ENCODE assay signal across 14 cellular contexts in the genomic region with DNA sequence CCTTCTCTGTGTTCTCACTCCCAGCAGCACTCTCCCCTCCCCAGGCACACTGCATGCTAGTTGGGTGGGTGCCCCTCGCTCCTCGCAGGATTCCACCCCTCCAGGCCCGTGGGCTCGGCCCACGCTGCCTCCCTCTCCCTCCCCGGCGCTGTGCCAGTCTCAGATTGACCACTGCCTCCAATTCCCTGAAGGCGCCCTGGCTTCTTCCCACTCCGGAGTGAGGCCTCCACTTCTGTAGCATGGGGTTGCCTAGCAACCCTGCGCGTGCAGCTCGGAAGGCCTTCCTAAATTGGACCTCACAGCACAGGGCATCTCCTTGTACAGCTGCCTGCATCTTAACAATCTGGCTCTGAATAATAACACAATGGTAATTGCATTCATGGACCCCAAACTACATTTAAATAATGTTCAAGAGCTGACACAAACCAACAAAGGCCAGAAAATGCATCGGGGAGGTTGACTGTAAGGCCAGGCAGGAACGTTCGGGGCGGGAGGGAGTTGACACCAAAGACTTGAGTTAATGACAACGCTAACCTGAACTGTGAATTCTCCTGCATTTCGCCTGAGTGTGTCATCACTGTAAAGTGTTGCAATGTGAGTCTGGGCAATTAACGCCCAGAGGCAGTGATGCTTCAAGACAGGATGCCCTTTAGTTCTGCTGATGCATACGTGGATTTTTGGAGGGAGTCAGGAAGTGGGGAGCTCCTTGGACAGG.
DNase-seq lines count a peak whose midpoint lies in the region; ATAC-seq and TF ChIP-seq lines count a peak whose summit lies in the region.
"Had no signal": no experiment of that assay in that cellular context is flagged by ENCODE, and none has a peak within 500 bp of the region (broad histone marks: within the 10 kb centered on the region; RNA-seq: fewer than 3 reads in every experiment).

No MANE protein-coding gene starts in this region.

- no peak for ATAC-seq in stimulated activated memory B cell treated with anti-CD40 and anti-IgM and Interleukin-4, amounts not matched to agents 10 μg/mL and 1 μg/mL and 100 μg/mL, for 72 hours
- ATAC-seq: activated naive CD8-positive, alpha-beta T cell treated with anti-CD3 and anti-CD28 coated beads, Interleukin-2, amount 50 U/mL, for 24 hours; mucosa of descending colon had no signal

- H3K36me3 Mint-ChIP-seq in endodermal cell (ENCODE audit: low read depth) = no peaks in the 10 kb centered on the region
- no peaks in the 10 kb centered on the region for H3K36me3 Mint-ChIP-seq in stimulated activated memory B cell treated with anti-CD40 and anti-IgM and Interleukin-4, amounts not matched to agents 10 μg/mL and 1 μg/mL and 100 μg/mL, for 72 hours

- no peak overlapping the region for H2AFZ ChIP-seq in neural cell (ENCODE audit: low read depth, low read length)

- H3K4me3 ChIP-seq in endodermal cell (ENCODE audit: low read length) (no peak overlapping the region), neural cell (ENCODE audit: low read length) (peak overlapping the region; percentile 52)
- H3K4me3 ChIP-seq: mucosa of descending colon, Peyer's patch had no signal

- H3K9me3 ChIP-seq in endodermal cell (ENCODE audit: control insufficient read depth, low read length) (no peaks in the 10 kb centered on the region), neural cell (ENCODE audit: low read length) (no peaks in the 10 kb centered on the region)
- H3K9me3 ChIP-seq: mucosa of descending colon, Peyer's patch had no signal

- peaks cover 1% of the 10 kb centered on the region for H3K4me1 ChIP-seq in endodermal cell (ENCODE audit: control insufficient read depth, insufficient read depth, low read length)
- H3K4me1 ChIP-seq: Peyer's patch had no signal

- no peaks in the 10 kb centered on the region for H4K20me1 ChIP-seq in neural cell (ENCODE audit: insufficient read depth)

- peak; percentile 36 for DNase-seq in COR-L47 (lab: John Stamatoyannopoulos, UW)
- peak; percentile 52 for DNase-seq in NCI-H1092 treated with DMSO at 0.1 percent for 48 hours (lab: John Stamatoyannopoulos, UW)
- no peak for DNase-seq in endodermal cell
- no peak for DNase-seq in GM19240 (ENCODE audit: insufficient read length, low spot score)
- DNase-seq in NCI-H1694 treated with DMSO at 0.1 percent for 48 hours (lab: John Stamatoyannopoulos, UW) = no peak
- DNase-seq in stimulated activated naive CD4-positive, alpha-beta T cell treated with Interleukin-2 at 50 U/mL for 16 hours (lab: John Stamatoyannopoulos, UW) = no peak
- DNase-seq: activated naive CD8-positive, alpha-beta T cell treated with anti-CD3 and anti-CD28 coated beads, Interleukin-2, amount 50 U/mL, for 24 hours; effector memory CD4-positive, alpha-beta T cell; mucosa of descending colon; NCI-H1048; Peyer's patch had no signal

- no peak for TF ChIP-seq RAD21 in neural cell (conservative IDR thresholded peaks at IDR 0.05)

- peaks cover 15% of the 10 kb centered on the region for H3K27me3 Mint-ChIP-seq in endodermal cell (ENCODE audit: insufficient read depth)
- peaks cover 61% of the 10 kb centered on the region for H3K27me3 Mint-ChIP-seq in stimulated activated memory B cell treated with anti-CD40 and anti-IgM and Interleukin-4, amounts not matched to agents 10 μg/mL and 1 μg/mL and 100 μg/mL, for 72 hours

- no peak overlapping the region for H3K4me3 Mint-ChIP-seq in endodermal cell
- H3K4me3 Mint-ChIP-seq in stimulated activated memory B cell treated with anti-CD40 and anti-IgM and Interleukin-4, amounts not matched to agents 10 μg/mL and 1 μg/mL and 100 μg/mL, for 72 hours = no peak overlapping the region
- H3K4me3 Mint-ChIP-seq: activated naive CD8-positive, alpha-beta T cell treated with anti-CD3 and anti-CD28 coated beads, Interleukin-2, amount 50 U/mL, for 24 hours had no signal

- no peak overlapping the region for H3K9ac ChIP-seq in endodermal cell (ENCODE audit: extremely low read depth, low read length, poor library complexity, severe bottlenecking)
- H3K9ac ChIP-seq in neural cell (ENCODE audit: low read length) = peak overlapping the region; percentile 53

- H3K79me2 ChIP-seq in neural cell (replicated peaks; ENCODE audit: insufficient read depth, low read length) = no peaks in the 10 kb centered on the region

- H3K36me3 ChIP-seq in endodermal cell (ENCODE audit: control insufficient read depth, insufficient read depth, low read length) (no peaks in the 10 kb centered on the region), neural cell (ENCODE audit: insufficient read depth, low read length) (no peaks in the 10 kb centered on the region)
- H3K36me3 ChIP-seq: Peyer's patch had no signal

- H3K27me3 ChIP-seq in endodermal cell (ENCODE audit: control insufficient read depth, insufficient read depth, low read length, poor library complexity, severe bottlenecking) (no peaks in the 10 kb centered on the region), neural cell (ENCODE audit: insufficient read depth, low read depth, low read length) (no peaks in the 10 kb centered on the region)
- H3K27me3 ChIP-seq: Peyer's patch had no signal

- H3K4me1 Mint-ChIP-seq in endodermal cell = peaks cover 2% of the 10 kb centered on the region
- no peaks in the 10 kb centered on the region for H3K4me1 Mint-ChIP-seq in stimulated activated memory B cell treated with anti-CD40 and anti-IgM and Interleukin-4, amounts not matched to agents 10 μg/mL and 1 μg/mL and 100 μg/mL, for 72 hours
- H3K4me1 Mint-ChIP-seq: activated naive CD8-positive, alpha-beta T cell treated with anti-CD3 and anti-CD28 coated beads, Interleukin-2, amount 50 U/mL, for 24 hours had no signal

- peak; percentile 57 for TF ChIP-seq EP300 in neural cell (conservative IDR thresholded peaks at IDR 0.05; ENCODE audit: poor library complexity, severe bottlenecking)

- peak overlapping the region; percentile 90 for H3K27ac ChIP-seq in endodermal cell (ENCODE audit: low read depth, low read length)
- peak overlapping the region; percentile 83 for H3K27ac ChIP-seq in neural cell (ENCODE audit: low read length)
- H3K27ac ChIP-seq: HL-60, Peyer's patch had no signal

- 66 to 79% methylated on average over 17 to 20 of the region's 20 CpGs for WGBS in endodermal cell (ENCODE audit: insufficient coverage in 1 of 2, insufficient read length in 1 of 2), 2 experiments

- H3K4me2 ChIP-seq in neural cell (ENCODE audit: low read length) = peak overlapping the region; percentile 54

- TF ChIP-seq CTCF in endodermal cell (conservative IDR thresholded peaks at IDR 0.05) (no peak), neural cell (IDR thresholded peaks at IDR 0.05; ENCODE audit: poor library complexity, severe bottlenecking) (no peak)

- no peak overlapping the region for H3K27ac Mint-ChIP-seq in endodermal cell
- H3K27ac Mint-ChIP-seq in stimulated activated memory B cell treated with anti-CD40 and anti-IgM and Interleukin-4, amounts not matched to agents 10 μg/mL and 1 μg/mL and 100 μg/mL, for 72 hours = no peak overlapping the region
- H3K27ac Mint-ChIP-seq: activated naive CD8-positive, alpha-beta T cell treated with anti-CD3 and anti-CD28 coated beads, Interleukin-2, amount 50 U/mL, for 24 hours had no signal

- peaks cover 7% of the 10 kb centered on the region for H3F3A ChIP-seq in neural cell (ENCODE audit: insufficient read depth, low read length, poor library complexity, severe bottlenecking)

- no peaks in the 10 kb centered on the region for H3K9me2 ChIP-seq in neural cell (ENCODE audit: insufficient read depth, low read length)

- H3K9me3 Mint-ChIP-seq in endodermal cell = no peaks in the 10 kb centered on the region
- H3K9me3 Mint-ChIP-seq in stimulated activated memory B cell treated with anti-CD40 and anti-IgM and Interleukin-4, amounts not matched to agents 10 μg/mL and 1 μg/mL and 100 μg/mL, for 72 hours = no peaks in the 10 kb centered on the region
- H3K9me3 Mint-ChIP-seq: activated naive CD8-positive, alpha-beta T cell treated with anti-CD3 and anti-CD28 coated beads, Interleukin-2, amount 50 U/mL, for 24 hours had no signal

TF ChIP-seq in neural cell, 6 proteins besides CTCF, POLR2A, EP300 and RAD21:
- TF ChIP-seq SMC3 (conservative IDR thresholded peaks at IDR 0.05; ENCODE audit: poor library complexity) (no peak), POLR2AphosphoS5 (IDR thresholded peaks at IDR 0.05) (peak; percentile 54), TAF1 (IDR thresholded peaks at IDR 0.05; ENCODE audit: low read depth) (peak; percentile 52), EZH2 (IDR thresholded peaks at IDR 0.05; ENCODE audit: borderline replicate concordance, insufficient read depth, low read length, poor library complexity, severe bottlenecking) (no peak)
- TF ChIP-seq, protein P1, sequence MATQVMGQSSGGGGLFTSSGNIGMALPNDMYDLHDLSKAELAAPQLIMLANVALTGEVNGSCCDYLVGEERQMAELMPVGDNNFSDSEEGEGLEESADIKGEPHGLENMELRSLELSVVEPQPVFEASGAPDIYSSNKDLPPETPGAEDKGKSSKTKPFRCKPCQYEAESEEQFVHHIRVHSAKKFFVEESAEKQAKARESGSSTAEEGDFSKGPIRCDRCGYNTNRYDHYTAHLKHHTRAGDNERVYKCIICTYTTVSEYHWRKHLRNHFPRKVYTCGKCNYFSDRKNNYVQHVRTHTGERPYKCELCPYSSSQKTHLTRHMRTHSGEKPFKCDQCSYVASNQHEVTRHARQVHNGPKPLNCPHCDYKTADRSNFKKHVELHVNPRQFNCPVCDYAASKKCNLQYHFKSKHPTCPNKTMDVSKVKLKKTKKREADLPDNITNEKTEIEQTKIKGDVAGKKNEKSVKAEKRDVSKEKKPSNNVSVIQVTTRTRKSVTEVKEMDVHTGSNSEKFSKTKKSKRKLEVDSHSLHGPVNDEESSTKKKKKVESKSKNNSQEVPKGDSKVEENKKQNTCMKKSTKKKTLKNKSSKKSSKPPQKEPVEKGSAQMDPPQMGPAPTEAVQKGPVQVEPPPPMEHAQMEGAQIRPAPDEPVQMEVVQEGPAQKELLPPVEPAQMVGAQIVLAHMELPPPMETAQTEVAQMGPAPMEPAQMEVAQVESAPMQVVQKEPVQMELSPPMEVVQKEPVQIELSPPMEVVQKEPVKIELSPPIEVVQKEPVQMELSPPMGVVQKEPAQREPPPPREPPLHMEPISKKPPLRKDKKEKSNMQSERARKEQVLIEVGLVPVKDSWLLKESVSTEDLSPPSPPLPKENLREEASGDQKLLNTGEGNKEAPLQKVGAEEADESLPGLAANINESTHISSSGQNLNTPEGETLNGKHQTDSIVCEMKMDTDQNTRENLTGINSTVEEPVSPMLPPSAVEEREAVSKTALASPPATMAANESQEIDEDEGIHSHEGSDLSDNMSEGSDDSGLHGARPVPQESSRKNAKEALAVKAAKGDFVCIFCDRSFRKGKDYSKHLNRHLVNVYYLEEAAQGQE (IDR thresholded peaks at IDR 0.05; ENCODE audit: borderline replicate concordance) = peak; percentile 61

Comparison
In these comparisons a context has a peak if more than half of its experiments do, and no peak if none do; other contexts are left out.
1. DNase-seq: peak in COR-L47 (single experiment) and NCI-H1092 treated with DMSO at 0.1 percent for 48 hours (single experiment); none in endodermal cell (single experiment), GM19240 (single experiment), NCI-H1694 treated with DMSO at 0.1 percent for 48 hours (single experiment) and stimulated activated naive CD4-positive, alpha-beta T cell treated with Interleukin-2 at 50 U/mL for 16 hours (single experiment).